In the genomic region with DNA sequence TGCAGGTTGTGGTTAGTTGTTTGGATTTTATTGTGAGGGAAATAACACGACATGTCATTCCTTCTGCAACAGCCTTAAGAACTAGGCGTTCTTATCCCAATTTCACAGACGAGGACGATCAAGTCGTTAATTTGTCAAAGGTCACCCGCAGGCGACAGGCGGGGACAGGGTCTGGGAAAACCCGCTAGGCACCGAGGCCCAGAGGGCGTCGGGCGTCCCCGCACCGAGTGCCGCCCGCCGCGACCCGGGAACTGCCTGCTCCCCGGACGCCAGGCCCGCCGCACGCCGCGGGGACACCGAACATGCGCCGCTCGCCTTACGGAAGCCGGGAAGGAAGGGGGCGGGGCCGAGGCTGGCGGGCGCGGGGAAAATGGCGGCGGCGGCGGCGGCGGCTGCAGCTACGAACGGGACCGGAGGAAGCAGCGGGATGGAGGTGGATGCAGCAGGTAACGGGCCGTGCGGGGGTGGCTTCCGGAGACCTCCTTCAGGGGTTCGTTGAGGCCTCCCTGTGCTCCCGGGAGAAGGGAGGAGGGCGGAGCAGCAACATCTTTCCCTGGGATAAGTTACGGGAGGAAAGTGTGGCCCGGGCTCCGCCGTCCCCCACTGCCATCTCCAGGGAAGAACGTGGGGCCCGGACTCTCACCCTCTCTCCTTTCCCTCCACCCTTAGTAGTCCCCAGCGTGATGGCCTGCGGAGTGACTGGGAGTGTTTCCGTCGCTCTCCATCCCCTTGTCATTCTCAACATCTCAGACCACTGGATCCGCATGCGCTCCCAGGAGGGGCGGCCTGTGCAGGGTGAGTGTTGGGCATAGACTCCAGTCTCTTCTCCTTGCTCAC, we compare ENCODE assay signal across 1 cellular context.
TF ChIP-seq lines count a peak whose summit lies in the region.

A gene (plus strand): TSS at position 349 of the 837 bp plus-strand sequence. CDS start 22 bp downstream, at position 371.

TF ChIP-seq in HepG2, 621 proteins besides CTCF, POLR2A, EP300 and RAD21 (continued from another document and continues in another):
- TF ChIP-seq, protein P1, sequence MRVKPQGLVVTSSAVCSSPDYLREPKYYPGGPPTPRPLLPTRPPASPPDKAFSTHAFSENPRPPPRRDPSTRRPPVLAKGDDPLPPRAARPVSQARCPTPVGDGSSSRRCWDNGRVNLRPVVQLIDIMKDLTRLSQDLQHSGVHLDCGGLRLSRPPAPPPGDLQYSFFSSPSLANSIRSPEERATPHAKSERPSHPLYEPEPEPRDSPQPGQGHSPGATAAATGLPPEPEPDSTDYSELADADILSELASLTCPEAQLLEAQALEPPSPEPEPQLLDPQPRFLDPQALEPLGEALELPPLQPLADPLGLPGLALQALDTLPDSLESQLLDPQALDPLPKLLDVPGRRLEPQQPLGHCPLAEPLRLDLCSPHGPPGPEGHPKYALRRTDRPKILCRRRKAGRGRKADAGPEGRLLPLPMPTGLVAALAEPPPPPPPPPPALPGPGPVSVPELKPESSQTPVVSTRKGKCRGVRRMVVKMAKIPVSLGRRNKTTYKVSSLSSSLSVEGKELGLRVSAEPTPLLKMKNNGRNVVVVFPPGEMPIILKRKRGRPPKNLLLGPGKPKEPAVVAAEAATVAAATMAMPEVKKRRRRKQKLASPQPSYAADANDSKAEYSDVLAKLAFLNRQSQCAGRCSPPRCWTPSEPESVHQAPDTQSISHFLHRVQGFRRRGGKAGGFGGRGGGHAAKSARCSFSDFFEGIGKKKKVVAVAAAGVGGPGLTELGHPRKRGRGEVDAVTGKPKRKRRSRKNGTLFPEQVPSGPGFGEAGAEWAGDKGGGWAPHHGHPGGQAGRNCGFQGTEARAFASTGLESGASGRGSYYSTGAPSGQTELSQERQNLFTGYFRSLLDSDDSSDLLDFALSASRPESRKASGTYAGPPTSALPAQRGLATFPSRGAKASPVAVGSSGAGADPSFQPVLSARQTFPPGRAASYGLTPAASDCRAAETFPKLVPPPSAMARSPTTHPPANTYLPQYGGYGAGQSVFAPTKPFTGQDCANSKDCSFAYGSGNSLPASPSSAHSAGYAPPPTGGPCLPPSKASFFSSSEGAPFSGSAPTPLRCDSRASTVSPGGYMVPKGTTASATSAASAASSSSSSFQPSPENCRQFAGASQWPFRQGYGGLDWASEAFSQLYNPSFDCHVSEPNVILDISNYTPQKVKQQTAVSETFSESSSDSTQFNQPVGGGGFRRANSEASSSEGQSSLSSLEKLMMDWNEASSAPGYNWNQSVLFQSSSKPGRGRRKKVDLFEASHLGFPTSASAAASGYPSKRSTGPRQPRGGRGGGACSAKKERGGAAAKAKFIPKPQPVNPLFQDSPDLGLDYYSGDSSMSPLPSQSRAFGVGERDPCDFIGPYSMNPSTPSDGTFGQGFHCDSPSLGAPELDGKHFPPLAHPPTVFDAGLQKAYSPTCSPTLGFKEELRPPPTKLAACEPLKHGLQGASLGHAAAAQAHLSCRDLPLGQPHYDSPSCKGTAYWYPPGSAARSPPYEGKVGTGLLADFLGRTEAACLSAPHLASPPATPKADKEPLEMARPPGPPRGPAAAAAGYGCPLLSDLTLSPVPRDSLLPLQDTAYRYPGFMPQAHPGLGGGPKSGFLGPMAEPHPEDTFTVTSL (CRISPR knock-in tag; IDR thresholded peaks at IDR 0.05; ENCODE audit: borderline replicate concordance), result no peak
- peak; percentile 54; the same call in 1 of the 2 replicates for TF ChIP-seq ZNF605 (CRISPR knock-in tag; IDR thresholded peaks at IDR 0.05)
- TF ChIP-seq ZFP90 (CRISPR knock-in tag; IDR thresholded peaks at IDR 0.05; ENCODE audit: borderline replicate concordance), result peak; percentile 69
- TF ChIP-seq SIN3B (IDR thresholded peaks at IDR 0.05; ENCODE audit: low read length), result no peak
- TF ChIP-seq SMYD3 (CRISPR knock-in tag; IDR thresholded peaks at IDR 0.05), result peak; percentile 76
- TF ChIP-seq GATAD2A (CRISPR knock-in tag; IDR thresholded peaks at IDR 0.05), result no peak
- TF ChIP-seq, protein P2, sequence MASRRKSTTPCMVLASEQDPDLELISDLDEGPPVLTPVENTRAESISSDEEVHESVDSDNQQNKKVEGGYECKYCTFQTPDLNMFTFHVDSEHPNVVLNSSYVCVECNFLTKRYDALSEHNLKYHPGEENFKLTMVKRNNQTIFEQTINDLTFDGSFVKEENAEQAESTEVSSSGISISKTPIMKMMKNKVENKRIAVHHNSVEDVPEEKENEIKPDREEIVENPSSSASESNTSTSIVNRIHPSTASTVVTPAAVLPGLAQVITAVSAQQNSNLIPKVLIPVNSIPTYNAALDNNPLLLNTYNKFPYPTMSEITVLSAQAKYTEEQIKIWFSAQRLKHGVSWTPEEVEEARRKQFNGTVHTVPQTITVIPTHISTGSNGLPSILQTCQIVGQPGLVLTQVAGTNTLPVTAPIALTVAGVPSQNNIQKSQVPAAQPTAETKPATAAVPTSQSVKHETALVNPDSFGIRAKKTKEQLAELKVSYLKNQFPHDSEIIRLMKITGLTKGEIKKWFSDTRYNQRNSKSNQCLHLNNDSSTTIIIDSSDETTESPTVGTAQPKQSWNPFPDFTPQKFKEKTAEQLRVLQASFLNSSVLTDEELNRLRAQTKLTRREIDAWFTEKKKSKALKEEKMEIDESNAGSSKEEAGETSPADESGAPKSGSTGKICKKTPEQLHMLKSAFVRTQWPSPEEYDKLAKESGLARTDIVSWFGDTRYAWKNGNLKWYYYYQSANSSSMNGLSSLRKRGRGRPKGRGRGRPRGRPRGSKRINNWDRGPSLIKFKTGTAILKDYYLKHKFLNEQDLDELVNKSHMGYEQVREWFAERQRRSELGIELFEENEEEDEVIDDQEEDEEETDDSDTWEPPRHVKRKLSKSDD (CRISPR knock-in tag; IDR thresholded peaks at IDR 0.05; ENCODE audit: low read depth), result peak; percentile 93
- TF ChIP-seq, protein P3, sequence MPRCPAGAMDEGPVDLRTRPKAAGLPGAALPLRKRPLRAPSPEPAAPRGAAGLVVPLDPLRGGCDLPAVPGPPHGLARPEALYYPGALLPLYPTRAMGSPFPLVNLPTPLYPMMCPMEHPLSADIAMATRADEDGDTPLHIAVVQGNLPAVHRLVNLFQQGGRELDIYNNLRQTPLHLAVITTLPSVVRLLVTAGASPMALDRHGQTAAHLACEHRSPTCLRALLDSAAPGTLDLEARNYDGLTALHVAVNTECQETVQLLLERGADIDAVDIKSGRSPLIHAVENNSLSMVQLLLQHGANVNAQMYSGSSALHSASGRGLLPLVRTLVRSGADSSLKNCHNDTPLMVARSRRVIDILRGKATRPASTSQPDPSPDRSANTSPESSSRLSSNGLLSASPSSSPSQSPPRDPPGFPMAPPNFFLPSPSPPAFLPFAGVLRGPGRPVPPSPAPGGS (CRISPR knock-in tag; IDR thresholded peaks at IDR 0.05), result peak; percentile 98
- peak; percentile 90 for TF ChIP-seq ARNTL (CRISPR knock-in tag; IDR thresholded peaks at IDR 0.05)
- TF ChIP-seq, protein P4, sequence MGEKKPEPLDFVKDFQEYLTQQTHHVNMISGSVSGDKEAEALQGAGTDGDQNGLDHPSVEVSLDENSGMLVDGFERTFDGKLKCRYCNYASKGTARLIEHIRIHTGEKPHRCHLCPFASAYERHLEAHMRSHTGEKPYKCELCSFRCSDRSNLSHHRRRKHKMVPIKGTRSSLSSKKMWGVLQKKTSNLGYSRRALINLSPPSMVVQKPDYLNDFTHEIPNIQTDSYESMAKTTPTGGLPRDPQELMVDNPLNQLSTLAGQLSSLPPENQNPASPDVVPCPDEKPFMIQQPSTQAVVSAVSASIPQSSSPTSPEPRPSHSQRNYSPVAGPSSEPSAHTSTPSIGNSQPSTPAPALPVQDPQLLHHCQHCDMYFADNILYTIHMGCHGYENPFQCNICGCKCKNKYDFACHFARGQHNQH (CRISPR knock-in tag; IDR thresholded peaks at IDR 0.05), result peak; percentile 80
- peak; percentile 92 for TF ChIP-seq HOXA3 (CRISPR knock-in tag; IDR thresholded peaks at IDR 0.05)
- TF ChIP-seq, protein P5, sequence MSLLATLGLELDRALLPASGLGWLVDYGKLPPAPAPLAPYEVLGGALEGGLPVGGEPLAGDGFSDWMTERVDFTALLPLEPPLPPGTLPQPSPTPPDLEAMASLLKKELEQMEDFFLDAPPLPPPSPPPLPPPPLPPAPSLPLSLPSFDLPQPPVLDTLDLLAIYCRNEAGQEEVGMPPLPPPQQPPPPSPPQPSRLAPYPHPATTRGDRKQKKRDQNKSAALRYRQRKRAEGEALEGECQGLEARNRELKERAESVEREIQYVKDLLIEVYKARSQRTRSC (CRISPR knock-in tag; IDR thresholded peaks at IDR 0.05; ENCODE audit: low read depth), result peak; percentile 87; the same call in 1 of the 2 replicates
- TF ChIP-seq HDAC6 (IDR thresholded peaks at IDR 0.05; ENCODE audit: low read depth, low read length), result no peak
- TF ChIP-seq FOXK1 (CRISPR knock-in tag; IDR thresholded peaks at IDR 0.05; ENCODE audit: borderline replicate concordance, low read depth), result peak; percentile 75; the same call in 1 of the 2 replicates
- TF ChIP-seq, protein P6, sequence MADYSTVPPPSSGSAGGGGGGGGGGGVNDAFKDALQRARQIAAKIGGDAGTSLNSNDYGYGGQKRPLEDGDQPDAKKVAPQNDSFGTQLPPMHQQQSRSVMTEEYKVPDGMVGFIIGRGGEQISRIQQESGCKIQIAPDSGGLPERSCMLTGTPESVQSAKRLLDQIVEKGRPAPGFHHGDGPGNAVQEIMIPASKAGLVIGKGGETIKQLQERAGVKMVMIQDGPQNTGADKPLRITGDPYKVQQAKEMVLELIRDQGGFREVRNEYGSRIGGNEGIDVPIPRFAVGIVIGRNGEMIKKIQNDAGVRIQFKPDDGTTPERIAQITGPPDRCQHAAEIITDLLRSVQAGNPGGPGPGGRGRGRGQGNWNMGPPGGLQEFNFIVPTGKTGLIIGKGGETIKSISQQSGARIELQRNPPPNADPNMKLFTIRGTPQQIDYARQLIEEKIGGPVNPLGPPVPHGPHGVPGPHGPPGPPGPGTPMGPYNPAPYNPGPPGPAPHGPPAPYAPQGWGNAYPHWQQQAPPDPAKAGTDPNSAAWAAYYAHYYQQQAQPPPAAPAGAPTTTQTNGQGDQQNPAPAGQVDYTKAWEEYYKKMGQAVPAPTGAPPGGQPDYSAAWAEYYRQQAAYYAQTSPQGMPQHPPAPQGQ (CRISPR knock-in tag; IDR thresholded peaks at IDR 0.05; ENCODE audit: borderline replicate concordance), result no peak
- TF ChIP-seq PCBP1 (IDR thresholded peaks at IDR 0.05; ENCODE audit: borderline replicate concordance, low read depth, low read length), result no peak
- peak; percentile 96; the same call in 1 of the 2 replicates for TF ChIP-seq ZNF678 (CRISPR knock-in tag; IDR thresholded peaks at IDR 0.05)
- TF ChIP-seq, protein P7, sequence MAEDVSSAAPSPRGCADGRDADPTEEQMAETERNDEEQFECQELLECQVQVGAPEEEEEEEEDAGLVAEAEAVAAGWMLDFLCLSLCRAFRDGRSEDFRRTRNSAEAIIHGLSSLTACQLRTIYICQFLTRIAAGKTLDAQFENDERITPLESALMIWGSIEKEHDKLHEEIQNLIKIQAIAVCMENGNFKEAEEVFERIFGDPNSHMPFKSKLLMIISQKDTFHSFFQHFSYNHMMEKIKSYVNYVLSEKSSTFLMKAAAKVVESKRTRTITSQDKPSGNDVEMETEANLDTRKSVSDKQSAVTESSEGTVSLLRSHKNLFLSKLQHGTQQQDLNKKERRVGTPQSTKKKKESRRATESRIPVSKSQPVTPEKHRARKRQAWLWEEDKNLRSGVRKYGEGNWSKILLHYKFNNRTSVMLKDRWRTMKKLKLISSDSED (CRISPR knock-in tag; IDR thresholded peaks at IDR 0.05), result peak; percentile 85
- no peak for TF ChIP-seq ZNF7 (CRISPR knock-in tag; IDR thresholded peaks at IDR 0.05)
- no peak for TF ChIP-seq RFX5 (IDR thresholded peaks at IDR 0.05; ENCODE audit: low read depth, low read length)
- TF ChIP-seq, protein P8, sequence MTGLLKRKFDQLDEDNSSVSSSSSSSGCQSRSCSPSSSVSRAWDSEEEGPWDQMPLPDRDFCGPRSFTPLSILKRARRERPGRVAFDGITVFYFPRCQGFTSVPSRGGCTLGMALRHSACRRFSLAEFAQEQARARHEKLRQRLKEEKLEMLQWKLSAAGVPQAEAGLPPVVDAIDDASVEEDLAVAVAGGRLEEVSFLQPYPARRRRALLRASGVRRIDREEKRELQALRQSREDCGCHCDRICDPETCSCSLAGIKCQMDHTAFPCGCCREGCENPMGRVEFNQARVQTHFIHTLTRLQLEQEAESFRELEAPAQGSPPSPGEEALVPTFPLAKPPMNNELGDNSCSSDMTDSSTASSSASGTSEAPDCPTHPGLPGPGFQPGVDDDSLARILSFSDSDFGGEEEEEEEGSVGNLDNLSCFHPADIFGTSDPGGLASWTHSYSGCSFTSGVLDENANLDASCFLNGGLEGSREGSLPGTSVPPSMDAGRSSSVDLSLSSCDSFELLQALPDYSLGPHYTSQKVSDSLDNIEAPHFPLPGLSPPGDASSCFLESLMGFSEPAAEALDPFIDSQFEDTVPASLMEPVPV (CRISPR knock-in tag; IDR thresholded peaks at IDR 0.05), result peak; percentile 86
- TF ChIP-seq SP2 (CRISPR knock-in tag; IDR thresholded peaks at IDR 0.05), result peak; percentile 33; the same call in 1 of the 2 replicates
- TF ChIP-seq, protein P9, sequence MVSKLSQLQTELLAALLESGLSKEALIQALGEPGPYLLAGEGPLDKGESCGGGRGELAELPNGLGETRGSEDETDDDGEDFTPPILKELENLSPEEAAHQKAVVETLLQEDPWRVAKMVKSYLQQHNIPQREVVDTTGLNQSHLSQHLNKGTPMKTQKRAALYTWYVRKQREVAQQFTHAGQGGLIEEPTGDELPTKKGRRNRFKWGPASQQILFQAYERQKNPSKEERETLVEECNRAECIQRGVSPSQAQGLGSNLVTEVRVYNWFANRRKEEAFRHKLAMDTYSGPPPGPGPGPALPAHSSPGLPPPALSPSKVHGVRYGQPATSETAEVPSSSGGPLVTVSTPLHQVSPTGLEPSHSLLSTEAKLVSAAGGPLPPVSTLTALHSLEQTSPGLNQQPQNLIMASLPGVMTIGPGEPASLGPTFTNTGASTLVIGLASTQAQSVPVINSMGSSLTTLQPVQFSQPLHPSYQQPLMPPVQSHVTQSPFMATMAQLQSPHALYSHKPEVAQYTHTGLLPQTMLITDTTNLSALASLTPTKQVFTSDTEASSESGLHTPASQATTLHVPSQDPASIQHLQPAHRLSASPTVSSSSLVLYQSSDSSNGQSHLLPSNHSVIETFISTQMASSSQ (IDR thresholded peaks at IDR 0.05; ENCODE audit: low read depth), result no peak
- TF ChIP-seq, protein P9 (CRISPR knock-in tag; IDR thresholded peaks at IDR 0.05; ENCODE audit: borderline replicate concordance), result peak; percentile 87
- 0 out of 2 replicates have a peak, but pooled peaks have one; percentile 88 for TF ChIP-seq MYNN (CRISPR knock-in tag; IDR thresholded peaks at IDR 0.05; ENCODE audit: low read depth)
- no peak for TF ChIP-seq ZNF10 (CRISPR knock-in tag; IDR thresholded peaks at IDR 0.05; ENCODE audit: borderline replicate concordance, low read depth)
- TF ChIP-seq ZNF12 (CRISPR knock-in tag; IDR thresholded peaks at IDR 0.05), result peak; percentile 74; the same call in 1 of the 2 replicates
- TF ChIP-seq ZNF138 (CRISPR knock-in tag; IDR thresholded peaks at IDR 0.05; ENCODE audit: low read depth), result no peak
